23 cellular contexts compared by ENCODE assay signal in the genomic region with DNA sequence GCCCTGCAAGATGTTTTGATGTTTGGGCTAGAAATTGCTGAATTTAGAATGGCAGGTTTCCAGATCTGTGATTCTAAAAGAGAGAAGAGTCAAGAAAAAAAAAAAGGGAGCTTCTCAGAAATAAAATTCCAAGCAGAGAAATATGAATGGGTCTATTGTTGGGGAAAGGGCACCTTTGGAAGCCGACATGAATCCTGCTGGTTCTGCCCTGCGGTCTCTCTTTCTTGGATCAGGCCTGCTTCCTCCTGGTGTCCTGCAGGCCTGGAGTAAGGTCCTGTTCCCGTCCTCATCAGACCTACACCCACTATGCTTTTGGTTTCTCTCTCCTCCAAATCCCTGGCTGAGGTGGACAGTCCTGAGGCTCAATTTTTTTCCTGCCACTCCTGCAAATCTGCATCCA.
"Had no signal": no experiment of that assay in that cellular context is flagged by ENCODE, and none has a peak within 500 bp of the region (broad histone marks: within the 10 kb centered on the region; RNA-seq: fewer than 3 reads in every experiment).

No MANE protein-coding gene starts in this region.

- H3K4me2 ChIP-seq: PC-9 had no signal

- H2AFZ ChIP-seq: PC-9 had no signal

- H3K9me3 ChIP-seq: MG63, Peyer's patch, SJCRH30 had no signal

- H3K4me1 ChIP-seq: Peyer's patch had no signal

- H3K4me3 ChIP-seq: MG63, PC-9, Peyer's patch, SJCRH30, SK-N-MC had no signal

- DNase-seq: IMR-90; Karpas-422; KG1; MG63; NCI-H1092; NCI-H1105 treated with DMSO at 0.1 percent for 48 hours; NCI-H1417 treated with DMSO at 0.1 percent for 48 hours; NCI-H146; NCI-H1694 treated with DMSO at 0.1 percent for 48 hours; NCI-H2029 treated with DMSO at 0.1 percent for 48 hours; NCI-H2227 treated with DMSO at 0.1 percent for 48 hours; NCI-H510A; NCI-H524 treated with DMSO at 0.1 percent for 48 hours; NCI-H69; NCI-H774; NK-92 treated with Interleukin-12 subunit alpha and Interleukin-12 subunit beta, amount 100 ng/mL, for 24 hours; OCI-M1; PC-9; Peyer's patch; SHP77 treated with DMSO at 0.1 percent for 48 hours; SJCRH30 had no signal

- H3K27ac ChIP-seq: PC-9, Peyer's patch, SJCRH30, SK-N-MC had no signal

- H3K27me3 ChIP-seq: MG63, Peyer's patch, SJCRH30 had no signal

- ATAC-seq: Right ventricle myocardium inferior had no signal

- H3K36me3 ChIP-seq: MG63, Peyer's patch, SJCRH30 had no signal
